ENCODE assay signal across 17 cellular contexts in the genomic region with DNA sequence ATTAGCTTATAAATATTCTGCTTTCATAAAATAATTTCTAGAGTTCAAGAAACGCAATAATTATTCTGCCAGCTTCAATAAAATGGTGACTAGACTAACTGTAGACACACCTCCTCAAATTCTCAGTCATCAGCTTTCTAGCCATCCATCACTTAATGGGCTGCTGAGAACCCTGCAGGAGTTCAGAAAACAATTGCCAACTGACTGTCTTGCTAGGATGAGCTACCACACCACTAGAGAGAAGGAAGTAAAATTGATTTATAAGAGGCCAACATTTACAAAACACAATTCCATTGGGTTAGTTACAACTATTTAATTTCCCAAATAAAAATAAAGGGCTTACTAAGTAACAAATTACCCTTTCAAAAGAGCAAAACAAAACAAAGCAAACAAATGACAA.
DNase-seq lines count a peak whose midpoint lies in the region; ATAC-seq and TF ChIP-seq lines count a peak whose summit lies in the region.
"Had no signal": no experiment of that assay in that cellular context is flagged by ENCODE, and none has a peak within 500 bp of the region (broad histone marks: within the 10 kb centered on the region; RNA-seq: fewer than 3 reads in every experiment).

No MANE protein-coding gene starts in this region.

- peak overlapping the region; percentile 86; the same call in 1 of the 2 replicates for H3K23ac ChIP-seq in IMR-90 (ENCODE audit: low read depth, low read length)
- H3K23ac ChIP-seq in mesendoderm (ENCODE audit: low read length) = no peak overlapping the region

- peak overlapping the region; percentile 97 for H3K27ac ChIP-seq in IMR-90 (ENCODE audit: insufficient read depth, low read length)
- H3K27ac ChIP-seq in mesendoderm (ENCODE audit: low read depth, low read length) = no peak overlapping the region
- H3K27ac ChIP-seq: ascending aorta, neutrophil had no signal

- peak overlapping the region; percentile 80 for H3K56ac ChIP-seq in IMR-90 (ENCODE audit: extremely low read depth, insufficient read depth, low read length)
- no peak overlapping the region for H3K56ac ChIP-seq in mesendoderm (ENCODE audit: low read length)

- H3K36me3 ChIP-seq in IMR-90 (ENCODE audit: control insufficient read depth, insufficient read depth, low read length) (no peaks in the 10 kb centered on the region), mesendoderm (ENCODE audit: control insufficient read depth, insufficient read depth, low read length) (no peaks in the 10 kb centered on the region)
- H3K36me3 ChIP-seq: ascending aorta, HAP-1, neutrophil had no signal

- H3K27me3 ChIP-seq in IMR-90 (ENCODE audit: control insufficient read depth, insufficient read depth, low read length) = no peaks in the 10 kb centered on the region
- no peaks in the 10 kb centered on the region for H3K27me3 ChIP-seq in mesendoderm (ENCODE audit: insufficient read depth, low read length, poor library complexity)
- H3K27me3 ChIP-seq: ascending aorta, neutrophil had no signal

- no CpG with 5 or more reads among the region's 1 CpG for WGBS in IMR-90 (ENCODE audit: extremely low coverage in 2 of 2, insufficient read length in 1 of 2), 2 experiments
- WGBS in mesendoderm (ENCODE audit: extremely low coverage, insufficient coverage, low lambda C conversion rate) = no CpG with 5 or more reads among the region's 1 CpG

- H3K4me2 ChIP-seq in IMR-90 (ENCODE audit: low read depth, low read length) = no peak overlapping the region
- no peak overlapping the region for H3K4me2 ChIP-seq in mesendoderm (ENCODE audit: low read length)

- H2AFZ ChIP-seq in IMR-90 (replicated peaks; ENCODE audit: low read length, poor library complexity) = peak overlapping the region; percentile 57

- no peaks in the 10 kb centered on the region for H3K9me1 ChIP-seq in IMR-90 (ENCODE audit: insufficient read depth, low read length)

- H2BK15ac ChIP-seq in IMR-90 (ENCODE audit: low read depth, low read length) (peak overlapping the region; percentile 27; the same call in 1 of the 3 replicates), mesendoderm (replicated peaks; ENCODE audit: low read depth) (no peak overlapping the region)

- DNase-seq in AG08395 (ENCODE audit: low spot score) (peak; percentile 41), IMR-90 (peak; percentile 45), cardiac fibroblast (ENCODE audit: low read depth in 2 of 2) (peak; percentile 8 to 47), mesendoderm (peak; percentile 27), GF-D8 (lab: John Stamatoyannopoulos, UW) (no peak), NCI-H1105 (lab: John Stamatoyannopoulos, UW) (no peak)
- no peak for DNase-seq in activated CD4-positive, alpha-beta T cell treated with anti-CD3 and anti-CD28 coated beads for 48 hours
- DNase-seq: activated CD4-positive, alpha-beta T cell treated with anti-CD3 and anti-CD28 coated beads, Interleukin-2, amount 50 U/mL, for 4 hours; AML-193; NCI-H2029 treated with DMSO at 0.1 percent for 48 hours; NCI-H774; stimulated activated naive CD4-positive, alpha-beta T cell treated with Interleukin-2 at 50 U/mL for 16 hours had no signal

- peak overlapping the region; percentile 99 for H2BK20ac ChIP-seq in IMR-90 (ENCODE audit: low read depth, low read length)

- TF ChIP-seq POLR2A in IMR-90 (IDR thresholded peaks at IDR 0.05; ENCODE audit: low read depth, low read length) = no peak

- CTCF ChIA-PET in IMR-90 (lab: Yijun Ruan, JAX) = no interaction called here

- peaks cover 11% of the 10 kb centered on the region for H3K9me3 ChIP-seq in IMR-90 (ENCODE audit: control insufficient read depth, insufficient read depth, low read length)
- H3K9me3 ChIP-seq: HAP-1, neutrophil had no signal

- peak overlapping the region; percentile 40 to 86 for H4K8ac ChIP-seq in IMR-90 (ENCODE audit: low read depth in 2 of 2, low read length in 2 of 2)
- no peak overlapping the region for H4K8ac ChIP-seq in mesendoderm (ENCODE audit: low read depth, low read length)

- H2AK5ac ChIP-seq in IMR-90 (ENCODE audit: low read depth, low read length) (peak overlapping the region; percentile 95), mesendoderm (ENCODE audit: low read length) (no peak overlapping the region)

- peak overlapping the region; percentile 99 for H2BK120ac ChIP-seq in IMR-90 (ENCODE audit: low read depth, low read length)
- no peak overlapping the region for H2BK120ac ChIP-seq in mesendoderm (ENCODE audit: low read depth, low read length)

- H3K4me1 ChIP-seq in IMR-90 (ENCODE audit: control insufficient read depth, insufficient read depth, low read length) (peaks cover 5% of the 10 kb centered on the region), mesendoderm (ENCODE audit: control insufficient read depth, low read depth, low read length) (no peaks in the 10 kb centered on the region)
- H3K4me1 ChIP-seq: ascending aorta, HAP-1 had no signal

- no peak overlapping the region for H2AK9ac ChIP-seq in IMR-90 (replicated peaks; ENCODE audit: low read depth, low read length, poor library complexity)

- peak; percentile 54 for ATAC-seq in IMR-90 (ENCODE audit: low read depth)
- no peak for ATAC-seq in HG02759 (IDR thresholded peaks at IDR 0.05; ENCODE audit: unreplicated experiment)

- H3K4me3 ChIP-seq in IMR-90 (ENCODE audit: insufficient read depth, low read depth, low read length) (no peak overlapping the region), cardiac fibroblast (replicated peaks in 1 of 2; ENCODE audit: low read depth in 2 of 2, low read length in 2 of 2) (no peak overlapping the region), mesendoderm (ENCODE audit: low read length) (no peak overlapping the region)
- H3K4me3 ChIP-seq: ascending aorta, HAP-1, skin epidermis had no signal

- H2BK5ac ChIP-seq in IMR-90 (ENCODE audit: low read depth, low read length, poor library complexity, severe bottlenecking) (peak overlapping the region; percentile 99), mesendoderm (ENCODE audit: low read length) (no peak overlapping the region)

- BruUV-seq in IMR-90 (replicated peaks; lab: Mats Ljungman, UMichigan) = no TSS peak

- H3K18ac ChIP-seq in IMR-90 (ENCODE audit: low read depth, low read length) (peak overlapping the region; percentile 99), mesendoderm (ENCODE audit: low read length) (no peak overlapping the region)

- H4K5ac ChIP-seq in IMR-90 (ENCODE audit: low read depth, low read length) = peak overlapping the region; percentile 96
- no peak overlapping the region for H4K5ac ChIP-seq in mesendoderm (ENCODE audit: low read length)

- peak overlapping the region; percentile 58 for H4K91ac ChIP-seq in IMR-90 (ENCODE audit: insufficient read depth, low read depth, low read length)

- peak overlapping the region; percentile 97 for H3K14ac ChIP-seq in IMR-90 (replicated peaks; ENCODE audit: low read depth, low read length)

- H3K79me1 ChIP-seq in IMR-90 (ENCODE audit: low read depth in 1 of 2, low read length in 2 of 2) (no peaks in the 10 kb centered on the region), mesendoderm (ENCODE audit: low read length) (no peaks in the 10 kb centered on the region)

- no peaks in the 10 kb centered on the region for H4K20me1 ChIP-seq in IMR-90 (ENCODE audit: insufficient read depth, low read length)

- in situ Hi-C loops in IMR-90 (cut with MboI; ENCODE audit: low sequenced_read_pairs) = no loop called here

- dilution Hi-C loops in IMR-90 (cut with HindIII; ENCODE audit: low sequenced_read_pairs, unreplicated experiment) = no loop called here

- no peaks in the 10 kb centered on the region for H3K79me2 ChIP-seq in mesendoderm (ENCODE audit: control insufficient read depth, insufficient read depth, low read length)

- H3K9ac ChIP-seq in IMR-90 (ENCODE audit: low read depth, low read length) (peak overlapping the region; percentile 49; the same call in 1 of the 2 replicates), mesendoderm (ENCODE audit: low read length) (no peak overlapping the region)

- POLR2A ChIA-PET in IMR-90 (lab: Charles Lee; ENCODE audit: unreplicated experiment) = interaction anchor here (0.8 to 1.4 kb wide), 2 partner anchors 82 to 126 kb away, joined by 4 to 7 read pairs; no protein-coding TSS in a partner anchor

- no peak for TF ChIP-seq RAD21 in IMR-90 (IDR thresholded peaks at IDR 0.05; ENCODE audit: low read length)

- H3K4ac ChIP-seq in IMR-90 (ENCODE audit: low read depth, low read length) = peak overlapping the region; percentile 98
- no peak overlapping the region for H3K4ac ChIP-seq in mesendoderm (ENCODE audit: low read depth, low read length)

- intact Hi-C loops in IMR-90 (cut with micrococcal nuclease) = loop anchor here (1.0 to 5.0 kb wide), 2 partner anchors 125 to 435 kb away; no protein-coding TSS in a partner anchor

- no peak for TF ChIP-seq CTCF in IMR-90 (conservative IDR thresholded peaks at IDR 0.05; ENCODE audit: low read depth, low read length)
- TF ChIP-seq CTCF in cardiac fibroblast (IDR thresholded peaks at IDR 0.05; ENCODE audit: low read depth, low read length) = no peak

TF ChIP-seq in IMR-90, 13 proteins besides CTCF, POLR2A, EP300 and RAD21 (continues in another document):
- TF ChIP-seq MXI1 (IDR thresholded peaks at IDR 0.05; ENCODE audit: borderline replicate concordance, low read depth, low read length) (no peak), NFE2L2 (IDR thresholded peaks at IDR 0.05; ENCODE audit: low read depth, low read length) (no peak), MAZ (IDR thresholded peaks at IDR 0.05; ENCODE audit: borderline replicate concordance, low read depth, low read length) (no peak), SMC3 (IDR thresholded peaks at IDR 0.05; ENCODE audit: low read depth, low read length) (no peak), RFX5 (IDR thresholded peaks at IDR 0.05; ENCODE audit: low read depth, low read length) (no peak), FOS (IDR thresholded peaks at IDR 0.05; ENCODE audit: low read depth, low read length) (no peak), CHD1 (IDR thresholded peaks at IDR 0.05; ENCODE audit: low read depth, low read length) (no peak), MAFK (IDR thresholded peaks at IDR 0.05; ENCODE audit: low read depth, low read length) (no peak), CEBPB (IDR thresholded peaks at IDR 0.05; ENCODE audit: low read depth, low read length) (no peak), BHLHE40 (IDR thresholded peaks at IDR 0.05; ENCODE audit: low read depth, low read length) (no peak)
- TF ChIP-seq, protein P1, sequence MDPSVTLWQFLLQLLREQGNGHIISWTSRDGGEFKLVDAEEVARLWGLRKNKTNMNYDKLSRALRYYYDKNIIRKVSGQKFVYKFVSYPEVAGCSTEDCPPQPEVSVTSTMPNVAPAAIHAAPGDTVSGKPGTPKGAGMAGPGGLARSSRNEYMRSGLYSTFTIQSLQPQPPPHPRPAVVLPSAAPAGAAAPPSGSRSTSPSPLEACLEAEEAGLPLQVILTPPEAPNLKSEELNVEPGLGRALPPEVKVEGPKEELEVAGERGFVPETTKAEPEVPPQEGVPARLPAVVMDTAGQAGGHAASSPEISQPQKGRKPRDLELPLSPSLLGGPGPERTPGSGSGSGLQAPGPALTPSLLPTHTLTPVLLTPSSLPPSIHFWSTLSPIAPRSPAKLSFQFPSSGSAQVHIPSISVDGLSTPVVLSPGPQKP (IDR thresholded peaks at IDR 0.05; ENCODE audit: borderline replicate concordance, low read depth, low read length) = no peak

Comparison
In these comparisons a context has a peak if more than half of its experiments do, and no peak if none do; other contexts are left out.
1. DNase-seq: peak in AG08395 (single experiment), IMR-90 (single experiment), cardiac fibroblast (2 of 2) and mesendoderm (single experiment); none in GF-D8 (single experiment), activated CD4-positive, alpha-beta T cell treated with anti-CD3 and anti-CD28 coated beads for 48 hours (single experiment) and NCI-H1105 (single experiment).